In genomic region chr5:40378431-40379175, GRCh38 we compare ENCODE assay signal across 10 cellular contexts.
DNase-seq lines count a peak whose midpoint lies in the region; ATAC-seq and TF ChIP-seq lines count a peak whose summit lies in the region.
"Had no signal": no experiment of that assay in that cellular context is flagged by ENCODE, and none has a peak within 500 bp of the region (broad histone marks: within the 10 kb centered on the region; RNA-seq: fewer than 3 reads in every experiment).

No MANE protein-coding gene starts in this region.

- H4K20me1 ChIP-seq in BLaER1 treated with 17β-estradiol and CSF1 and Interleukin-3, amounts not matched to agents 10 nM and 100 nM = no peaks in the 10 kb centered on the region

- intact Hi-C loops in tibial artery (cut with DNase I; ENCODE audit: low total_unique reads) = no loop called here

- peak overlapping the region; percentile 48 to 75 (median 60) for H3K4me2 ChIP-seq in BLaER1 treated with 17β-estradiol and CSF1 and Interleukin-3, amounts not matched to agents 10 nM and 100 nM

- DNase-seq in T-cell = no peak
- no peak for DNase-seq in tibial artery
- DNase-seq in HuH-7.5 (ENCODE audit: low spot score) = no peak
- DNase-seq in SHP77 (lab: John Stamatoyannopoulos, UW) = no peak
- no peak for DNase-seq in NCI-H69 (lab: John Stamatoyannopoulos, UW)
- DNase-seq: Caco-2, cortex of kidney had no signal

- peak overlapping the region in 7 of 11 experiments; percentile 6 to 52 (median 28); a peak in 10 of 22 replicates for H3K9ac ChIP-seq in BLaER1 treated with 17β-estradiol and CSF1 and Interleukin-3, amounts not matched to agents 10 nM and 100 nM

- H3K4me1 ChIP-seq in BLaER1 treated with 17β-estradiol and CSF1 and Interleukin-3, amounts not matched to agents 10 nM and 100 nM = peaks cover 16 to 52% (median 20%) of the 10 kb centered on the region in 10 experiments
- peaks cover 0 to 5% (median 0%) of the 10 kb centered on the region in 4 donors for H3K4me1 ChIP-seq in tibial artery
- H3K4me1 ChIP-seq: Caco-2 had no signal

- peaks cover 0 to 15% (median 5%) of the 10 kb centered on the region in 11 experiments; a peak in 6 of 22 replicates for H3K9me3 ChIP-seq in BLaER1 treated with 17β-estradiol and CSF1 and Interleukin-3, amounts not matched to agents 10 nM and 100 nM (replicated peaks in 1 of 11)
- H3K9me3 ChIP-seq in tibial artery = no peaks in the 10 kb centered on the region
- H3K9me3 ChIP-seq: Caco-2 had no signal

- no peaks in the 10 kb centered on the region for H3K36me3 ChIP-seq in BLaER1 treated with 17β-estradiol and CSF1 and Interleukin-3, amounts not matched to agents 10 nM and 100 nM
- no peaks in the 10 kb centered on the region for H3K36me3 ChIP-seq in tibial artery

- H3K4me1 Mint-ChIP-seq in T-cell = peaks cover 28 to 57% (median 47%) of the 10 kb centered on the region in 3 donors

- no peaks in the 10 kb centered on the region for H3K27me3 Mint-ChIP-seq in T-cell

- CTCF ChIA-PET in T-cell (lab: Charles Lee) = interaction anchor here (0.7 to 1.0 kb wide), 6 partner anchors 11 to 307 kb away, joined by 3 to 5 read pairs (median 4); no protein-coding TSS in a partner anchor

- peaks cover 0 to 11% (median 0%) of the 10 kb centered on the region in 3 donors for H3K9me3 Mint-ChIP-seq in T-cell

- H3K27me3 ChIP-seq in BLaER1 treated with 17β-estradiol and CSF1 and Interleukin-3, amounts not matched to agents 10 nM and 100 nM = no peaks in the 10 kb centered on the region
- no peaks in the 10 kb centered on the region for H3K27me3 ChIP-seq in tibial artery

- peak overlapping the region; percentile 9 to 72 (median 63); a peak in 18 of 22 replicates for H3K27ac ChIP-seq in BLaER1 treated with 17β-estradiol and CSF1 and Interleukin-3, amounts not matched to agents 10 nM and 100 nM
- no peak overlapping the region for H3K27ac ChIP-seq in tibial artery

- H3K36me3 Mint-ChIP-seq in T-cell = peaks cover 5% of the 10 kb centered on the region

- POLR2A ChIA-PET in T-cell (lab: Charles Lee) = interaction anchor here (0.6 to 1.7 kb wide), 6 partner anchors 27 to 455 kb away, joined by 3 to 15 read pairs (median 4); no protein-coding TSS in a partner anchor

- H3K27ac Mint-ChIP-seq in T-cell = peak overlapping the region; percentile 82 to 90

- no peak for TF ChIP-seq CTCF in tibial artery (IDR thresholded peaks at IDR 0.05)

- H3K4me3 Mint-ChIP-seq in T-cell = peak overlapping the region; percentile 5 to 41 (median 31)

- no peak overlapping the region for H3K4me3 ChIP-seq in BLaER1 treated with 17β-estradiol and CSF1 and Interleukin-3, amounts not matched to agents 10 nM and 100 nM
- no peak overlapping the region for H3K4me3 ChIP-seq in tibial artery

- peak; percentile 72 for ATAC-seq in GM19351 (IDR thresholded peaks at IDR 0.05; ENCODE audit: unreplicated experiment)
- ATAC-seq in HG03064 (IDR thresholded peaks at IDR 0.05; ENCODE audit: low read depth, unreplicated experiment) = peak; percentile 60
- ATAC-seq in T-cell (replicated peaks in 1 of 4) = peak in 3 of 4 experiments; percentile 27 to 81 (median 54)

Comparison
In these comparisons a context has a peak if more than half of its experiments do, and no peak if none do; other contexts are left out.
1. H3K27ac ChIP-seq: peak in BLaER1 treated with 17β-estradiol and CSF1 and Interleukin-3, amounts not matched to agents 10 nM and 100 nM (11 of 11); none in tibial artery (0 of 2).
2. Peak in every context shown above with its lines, with median percentiles within 50 percentile points of each other: ATAC-seq.